In the genomic region with DNA sequence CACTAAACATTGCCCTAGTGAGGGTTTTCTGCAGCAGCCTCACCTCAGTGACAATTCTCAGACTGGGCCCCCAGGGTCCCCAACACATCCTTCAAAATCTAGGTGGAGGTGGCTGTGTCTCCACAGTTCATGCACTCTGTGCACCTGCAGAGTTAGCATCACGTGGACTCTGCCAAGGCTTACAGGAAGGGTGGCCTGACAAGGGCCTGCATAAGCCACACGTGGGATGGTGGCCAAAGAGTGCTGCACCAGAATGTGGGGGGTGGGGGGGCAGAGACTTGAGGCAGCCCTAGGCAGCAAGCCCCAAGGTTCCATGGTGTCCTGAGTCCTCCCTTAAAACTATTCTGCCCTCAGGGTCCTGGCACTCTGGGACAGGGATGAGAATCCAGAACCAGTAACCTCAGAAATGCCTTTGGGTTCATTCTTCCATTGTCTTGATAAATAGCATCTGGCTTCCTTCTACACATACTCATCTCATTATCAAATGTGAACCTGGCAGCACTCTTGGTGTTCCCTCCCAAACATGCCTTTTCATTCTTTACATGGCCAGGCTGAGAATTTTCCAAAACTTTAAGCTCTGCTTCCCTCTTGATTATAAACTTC, we compare ENCODE assay signal across 14 cellular contexts. TPM values are rescaled to one million over a fixed set of nuclear protein-coding genes. Genes with fewer than 3 reads are reported as not detected.
DNase-seq lines count a peak whose midpoint lies in the region; ATAC-seq and TF ChIP-seq lines count a peak whose summit lies in the region.
"Had no signal": no experiment of that assay in that cellular context is flagged by ENCODE, and none has a peak within 500 bp of the region (broad histone marks: within the 10 kb centered on the region; RNA-seq: fewer than 3 reads in every experiment).

No MANE protein-coding gene starts in this region.

- H3K4me3 Mint-ChIP-seq in CD8-positive, alpha-beta memory T cell, result peak overlapping the region in 4 of 7 donors; percentile 29 to 95 (median 72)

- no peak overlapping the region for H3K9ac ChIP-seq in adipocyte (ENCODE audit: low read length)
- H3K9ac ChIP-seq: GM23248 had no signal

- CTCF ChIA-PET in CD8-positive, alpha-beta memory T cell (lab: Charles Lee), result interaction anchor here (1.0 to 13.5 kb wide), 8 partner anchors 10 to 146 kb away, joined by 3 to 196 read pairs (median 5); no protein-coding TSS in a partner anchor

- peak; percentile 80 for DNase-seq in AG10803 (ENCODE audit: low read depth)
- peak in 1 of 5 donors; percentile 29 for DNase-seq in CD8-positive, alpha-beta memory T cell
- DNase-seq in adipocyte (ENCODE audit: low read depth), result peak; percentile 34
- DNase-seq in myocyte (ENCODE audit: low read depth), result peak; percentile 17
- no peak for DNase-seq in SW480 (ENCODE audit: low spot score)
- DNase-seq in HT-29 (ENCODE audit: low spot score), result no peak
- no peak for DNase-seq in NCI-H2171 (lab: John Stamatoyannopoulos, UW)
- DNase-seq: GM23248, MV-4-11, NCI-H510A, Right ventricle myocardium superior had no signal

- H3K9me3 Mint-ChIP-seq in CD8-positive, alpha-beta memory T cell, result no peaks in the 10 kb centered on the region

- H3K27me3 Mint-ChIP-seq in CD8-positive, alpha-beta memory T cell, result no peaks in the 10 kb centered on the region

- POLR2A ChIA-PET in CD8-positive, alpha-beta memory T cell (lab: Charles Lee), result interaction anchor here (0.6 to 2.3 kb wide), 3 partner anchors 68 to 147 kb away, joined by 3 to 29 read pairs (median 9); no protein-coding TSS in a partner anchor

- no peak for ATAC-seq in GM19035 (IDR thresholded peaks at IDR 0.05; ENCODE audit: unreplicated experiment)
- ATAC-seq: activated CD4-positive, CD25-positive, alpha-beta regulatory T cell treated with anti-CD3 and anti-CD28 coated beads, Interleukin-2, amount 50 U/mL, for 24 hours; activated naive CD4-positive, alpha-beta T cell treated with anti-CD3 and anti-CD28 coated beads, Interleukin-2, amount 50 U/mL, for 72 hours had no signal

- peaks cover 40% of the 10 kb centered on the region for H3K4me1 ChIP-seq in CD8-positive, alpha-beta memory T cell (ENCODE audit: insufficient read depth, low read length)
- H3K4me1 ChIP-seq in adipocyte (ENCODE audit: control insufficient read depth, insufficient read depth, low read length), result peaks cover 39% of the 10 kb centered on the region

- H3K27me3 ChIP-seq in CD8-positive, alpha-beta memory T cell (ENCODE audit: insufficient read depth, low read length, poor library complexity, severe bottlenecking), result no peaks in the 10 kb centered on the region
- H3K27me3 ChIP-seq in adipocyte (replicated peaks; ENCODE audit: control insufficient read depth, insufficient read depth, low read length), result no peaks in the 10 kb centered on the region

- H3K36me3 Mint-ChIP-seq in CD8-positive, alpha-beta memory T cell, result peaks cover 0 to 26% (median 4%) of the 10 kb centered on the region in 3 donors

- peaks cover 48 to 61% (median 59%) of the 10 kb centered on the region in 3 donors for H3K4me1 Mint-ChIP-seq in CD8-positive, alpha-beta memory T cell

- no peak for TF ChIP-seq CTCF in AG10803 (conservative IDR thresholded peaks at IDR 0.05; ENCODE audit: low read length)

- no peak overlapping the region for H3K27ac ChIP-seq in CD8-positive, alpha-beta memory T cell (ENCODE audit: low read depth, low read length)
- H3K27ac ChIP-seq: GM23248 had no signal

- H3K4me3 ChIP-seq in AG10803 (ENCODE audit: low read length), result no peak overlapping the region
- no peak overlapping the region for H3K4me3 ChIP-seq in CD8-positive, alpha-beta memory T cell (ENCODE audit: low read length)
- no peak overlapping the region for H3K4me3 ChIP-seq in adipocyte (ENCODE audit: low read length)
- H3K4me3 ChIP-seq: GM23248 had no signal

- H3K9me3 ChIP-seq in CD8-positive, alpha-beta memory T cell (ENCODE audit: low read length), result no peaks in the 10 kb centered on the region
- H3K9me3 ChIP-seq in adipocyte (ENCODE audit: control insufficient read depth, low read length), result peaks cover 4% of the 10 kb centered on the region

- peak overlapping the region in 7 of 8 donors; percentile 29 to 96 (median 89) for H3K27ac Mint-ChIP-seq in CD8-positive, alpha-beta memory T cell

- H3K36me3 ChIP-seq in CD8-positive, alpha-beta memory T cell (ENCODE audit: insufficient read depth, low read length), result no peaks in the 10 kb centered on the region
- H3K36me3 ChIP-seq in adipocyte (ENCODE audit: control insufficient read depth, insufficient read depth, low read length, severe bottlenecking), result peaks cover 2% of the 10 kb centered on the region

RNA-seq across cellular contexts. Expression of gene SERPINB1, which starts 1.6 kb away (rescaled TPM):
- 10 to 100 TPM; 40.4 to 42.4 TPM for total RNA-seq in CD8-positive, alpha-beta memory T cell
- polyA plus RNA-seq in CD8-positive, alpha-beta memory T cell, result 103 TPM
- total RNA-seq in myocyte, result 19.3 and 33.5 TPM in 2 replicates
- polyA plus RNA-seq in myocyte (2012), result 10.9 TPM
- total RNA-seq in HT-29 (2014; rRNA removed; shearing (Covaris generic)), result 75.5 and 93.2 TPM in 2 replicates

RNA-seq across cellular contexts. Expression of gene SERPINB9, which starts 59.9 kb away (rescaled TPM):
- total RNA-seq in CD8-positive, alpha-beta memory T cell, result 10 to 100 TPM; 63.5 to 65.1 TPM
- polyA plus RNA-seq in CD8-positive, alpha-beta memory T cell, result 42.3 TPM
- 3.8 and 4.3 TPM in 2 replicates for total RNA-seq in myocyte
- polyA plus RNA-seq in myocyte (2012), result 1.6 TPM
- 2.0 and 2.9 TPM in 2 replicates for total RNA-seq in HT-29 (2014; rRNA removed; shearing (Covaris generic))

Comparison
In these comparisons a context has a peak if more than half of its experiments do, and no peak if none do; other contexts are left out.
1. DNase-seq: peak in AG10803 (single experiment), adipocyte (single experiment) and myocyte (single experiment); none in SW480 (single experiment), HT-29 (single experiment) and NCI-H2171 (single experiment).
2. RNA of gene SERPINB9, which starts 59.9 kb away (total RNA-seq): 63.5 to 65.1 TPM in CD8-positive, alpha-beta memory T cell; 3.8 to 4.3 TPM in myocyte and 2.0 to 2.9 TPM in HT-29; every median in the first group is over 10 times any median in the second.